21 cellular contexts compared by ENCODE assay signal in genomic region chr4:85774000-85774399, GRCh38.
A peak's percentile ranks its signal among the peaks of the same experiment; 100 is the strongest.
DNase-seq lines count a peak whose midpoint lies in the region; ATAC-seq and TF ChIP-seq lines count a peak whose summit lies in the region.
"Had no signal": no experiment of that assay in that cellular context is flagged by ENCODE, and none has a peak within 500 bp of the region (broad histone marks: within the 10 kb centered on the region; RNA-seq: fewer than 3 reads in every experiment).

No MANE protein-coding gene starts in this region.

- no peak overlapping the region for H3K18ac ChIP-seq in IMR-90 (ENCODE audit: low read depth, low read length)

- no peak overlapping the region for H2AFZ ChIP-seq in IMR-90 (replicated peaks; ENCODE audit: low read length, poor library complexity)

- H3K36me3 ChIP-seq in IMR-90 (ENCODE audit: control insufficient read depth, insufficient read depth, low read length): no peaks in the 10 kb centered on the region
- H3K36me3 ChIP-seq in endodermal cell (ENCODE audit: control insufficient read depth, insufficient read depth, low read length): peaks cover 4% of the 10 kb centered on the region
- no peaks in the 10 kb centered on the region for H3K36me3 ChIP-seq in mesodermal cell (ENCODE audit: control insufficient read depth, insufficient read depth, low read length)
- no peaks in the 10 kb centered on the region for H3K36me3 ChIP-seq in Peyer's patch
- H3K36me3 ChIP-seq: ovary, stomach, tibial nerve had no signal

- H3K4me2 ChIP-seq in IMR-90 (ENCODE audit: low read depth, low read length): no peak overlapping the region

- H2BK120ac ChIP-seq in IMR-90 (ENCODE audit: low read depth, low read length): peak overlapping the region; percentile 29; the same call in 1 of the 2 replicates

- no peak overlapping the region for H4K8ac ChIP-seq in IMR-90 (ENCODE audit: low read depth in 2 of 2, low read length in 2 of 2)

- 0 out of 2 replicates have a peak overlapping the region, but pooled peaks have one; percentile 48 for H3K14ac ChIP-seq in IMR-90 (replicated peaks; ENCODE audit: low read depth, low read length)

- H2BK20ac ChIP-seq in IMR-90 (ENCODE audit: low read depth, low read length): no peak overlapping the region; the same call in 1 of the 2 replicates

- POLR2A ChIA-PET in IMR-90 (lab: Charles Lee; ENCODE audit: unreplicated experiment): no interaction called here

- no peaks in the 10 kb centered on the region for H3K9me3 ChIP-seq in IMR-90 (ENCODE audit: control insufficient read depth, insufficient read depth, low read length)
- H3K9me3 ChIP-seq in endodermal cell (ENCODE audit: control insufficient read depth, low read length): peaks cover 15% of the 10 kb centered on the region
- H3K9me3 ChIP-seq in mesodermal cell (ENCODE audit: control insufficient read depth, low read length): no peaks in the 10 kb centered on the region
- H3K9me3 ChIP-seq in Peyer's patch: no peaks in the 10 kb centered on the region
- H3K9me3 ChIP-seq: ovary, stomach, tibial nerve had no signal

- peaks cover 15% of the 10 kb centered on the region for H3K9me3 Mint-ChIP-seq in endodermal cell
- H3K9me3 Mint-ChIP-seq: CD8-positive, alpha-beta T cell had no signal

- H3K27ac ChIP-seq in IMR-90 (ENCODE audit: insufficient read depth, low read length) (no peak overlapping the region), endodermal cell (ENCODE audit: low read depth, low read length) (peak overlapping the region; percentile 50), mesodermal cell (ENCODE audit: low read depth, low read length, severe bottlenecking) (peak overlapping the region; percentile 0), Peyer's patch (no peak overlapping the region)
- H3K27ac ChIP-seq: ovary, tibial nerve had no signal

- H2BK15ac ChIP-seq in IMR-90 (ENCODE audit: low read depth, low read length): 0 out of 3 replicates have a peak overlapping the region, but pooled peaks have one; percentile 49

- no peak overlapping the region for H2AK9ac ChIP-seq in IMR-90 (replicated peaks; ENCODE audit: low read depth, low read length, poor library complexity)

- peaks cover 3% of the 10 kb centered on the region; the same call in 1 of the 2 replicates for H3K9me1 ChIP-seq in IMR-90 (ENCODE audit: insufficient read depth, low read length)

- H3K4ac ChIP-seq in IMR-90 (ENCODE audit: low read depth, low read length): peak overlapping the region; percentile 30

- H3K4me3 Mint-ChIP-seq in endodermal cell: no peak overlapping the region
- H3K4me3 Mint-ChIP-seq: activated CD8-positive, alpha-beta T cell treated with anti-CD3 and anti-CD28 coated beads, Interleukin-2, amount 10 ng/mL, durations not matched to agents 7 days and 5 days; CD8-positive, alpha-beta T cell had no signal

- H3K4me3 ChIP-seq in IMR-90 (ENCODE audit: insufficient read depth, low read depth, low read length) (no peak overlapping the region), endodermal cell (ENCODE audit: low read length) (peak overlapping the region; percentile 37), mesodermal cell (ENCODE audit: extremely low read depth, insufficient read depth, low read length, poor library complexity, severe bottlenecking) (no peak overlapping the region), Peyer's patch (no peak overlapping the region)
- H3K4me3 ChIP-seq: ovary, stomach, tibial nerve had no signal

- H3K4me1 Mint-ChIP-seq in endodermal cell: peaks cover 45% of the 10 kb centered on the region

- no CpG with 5 or more reads among the region's 1 CpG for WGBS in IMR-90 (ENCODE audit: extremely low coverage in 2 of 2, insufficient read length in 1 of 2), 2 experiments
- WGBS in endodermal cell (ENCODE audit: insufficient coverage in 1 of 2, insufficient read length in 1 of 2), 2 experiments: 29% methylated on average over 1 of the region's 1 CpG; no CpG with 5 or more reads in 1 of the 2 experiments
- WGBS in mesodermal cell (ENCODE audit: insufficient coverage in 2 of 2), 2 experiments: 71% methylated on average over 1 of the region's 1 CpG; no CpG with 5 or more reads in 1 of the 2 experiments

- H3K23ac ChIP-seq in IMR-90 (ENCODE audit: low read depth, low read length): 0 out of 2 replicates have a peak overlapping the region, but pooled peaks have one; percentile 49

- H2AK5ac ChIP-seq in IMR-90 (ENCODE audit: low read depth, low read length): peak overlapping the region; percentile 58; the same call in 1 of the 2 replicates

- H4K20me1 ChIP-seq in IMR-90 (ENCODE audit: insufficient read depth, low read length): no peaks in the 10 kb centered on the region

- H2BK5ac ChIP-seq in IMR-90 (ENCODE audit: low read depth, low read length, poor library complexity, severe bottlenecking): no peak overlapping the region

- H3K27me3 ChIP-seq in IMR-90 (ENCODE audit: control insufficient read depth, insufficient read depth, low read length) (no peaks in the 10 kb centered on the region), endodermal cell (ENCODE audit: control insufficient read depth, insufficient read depth, low read length, poor library complexity, severe bottlenecking) (no peaks in the 10 kb centered on the region), Peyer's patch (no peaks in the 10 kb centered on the region)
- H3K27me3 ChIP-seq: ovary, stomach, tibial nerve had no signal

- peaks cover 9% of the 10 kb centered on the region for H3K36me3 Mint-ChIP-seq in endodermal cell (ENCODE audit: low read depth)
- H3K36me3 Mint-ChIP-seq: CD8-positive, alpha-beta T cell had no signal

- no TSS peak for BruUV-seq in IMR-90 (replicated peaks; lab: Mats Ljungman, UMichigan)

- no peak overlapping the region for H4K91ac ChIP-seq in IMR-90 (ENCODE audit: insufficient read depth, low read depth, low read length)

- H3K27me3 Mint-ChIP-seq in endodermal cell (ENCODE audit: insufficient read depth): no peaks in the 10 kb centered on the region

- DNase-seq in G401 (ENCODE audit: low spot score): peak; percentile 21
- no peak for DNase-seq in IMR-90
- DNase-seq in endodermal cell: peak; percentile 70
- no peak for DNase-seq in Peyer's patch
- no peak for DNase-seq in OCI-M2 (lab: John Stamatoyannopoulos, UW; ENCODE audit: unreplicated experiment)
- DNase-seq: activated CD8-positive, alpha-beta T cell treated with anti-CD3 and anti-CD28 coated beads, Interleukin-2, amount 10 ng/mL, durations not matched to agents 7 days and 5 days; activated naive CD4-positive, alpha-beta T cell treated with Interleukin-2 at 50 U/mL for 16 hours; activated T-cell treated with anti-CD3 and anti-CD28 coated beads, Interleukin-2, amount 50 U/mL, for 1 hour; amniotic stem cell; CD8-positive, alpha-beta T cell; kidney; NCI-H1092; NCI-H2107; NCI-H524 treated with DMSO at 0.1 percent for 48 hours; ovary; stomach had no signal

- H3K27ac Mint-ChIP-seq in endodermal cell: peak overlapping the region; percentile 72
- H3K27ac Mint-ChIP-seq: activated CD8-positive, alpha-beta T cell treated with anti-CD3 and anti-CD28 coated beads, Interleukin-2, amount 10 ng/mL, durations not matched to agents 7 days and 5 days; CD8-positive, alpha-beta T cell had no signal

- dilution Hi-C loops in IMR-90 (cut with HindIII; ENCODE audit: low sequenced_read_pairs, unreplicated experiment): no loop called here

- H4K5ac ChIP-seq in IMR-90 (ENCODE audit: low read depth, low read length): no peak overlapping the region

- H3K9ac ChIP-seq in IMR-90 (ENCODE audit: low read depth, low read length): no peak overlapping the region
- peak overlapping the region; percentile 63 for H3K9ac ChIP-seq in endodermal cell (ENCODE audit: extremely low read depth, low read length, poor library complexity, severe bottlenecking)

- H3K56ac ChIP-seq in IMR-90 (ENCODE audit: extremely low read depth, insufficient read depth, low read length): no peak overlapping the region

- no peak for TF ChIP-seq RAD21 in IMR-90 (IDR thresholded peaks at IDR 0.05; ENCODE audit: low read length)

- no peak for TF ChIP-seq CTCF in IMR-90 (conservative IDR thresholded peaks at IDR 0.05; ENCODE audit: low read depth, low read length)
- TF ChIP-seq CTCF in endodermal cell (conservative IDR thresholded peaks at IDR 0.05): no peak
- TF ChIP-seq CTCF in Peyer's patch (IDR thresholded peaks at IDR 0.05): no peak

- TF ChIP-seq POLR2A in IMR-90 (IDR thresholded peaks at IDR 0.05; ENCODE audit: low read depth, low read length): no peak
- no peak for TF ChIP-seq POLR2A in Peyer's patch (IDR thresholded peaks at IDR 0.05)

- H3K4me1 ChIP-seq in IMR-90 (ENCODE audit: control insufficient read depth, insufficient read depth, low read length): peaks cover 7% of the 10 kb centered on the region; the same call in 1 of the 2 replicates
- peaks cover 12% of the 10 kb centered on the region for H3K4me1 ChIP-seq in endodermal cell (ENCODE audit: control insufficient read depth, insufficient read depth, low read length)
- H3K4me1 ChIP-seq in mesodermal cell (ENCODE audit: control insufficient read depth, insufficient read depth, low read length, poor library complexity, severe bottlenecking): peaks cover 4% of the 10 kb centered on the region
- H3K4me1 ChIP-seq in Peyer's patch: no peaks in the 10 kb centered on the region

- intact Hi-C loops in IMR-90 (cut with micrococcal nuclease): no loop called here

- H3K79me1 ChIP-seq in IMR-90 (ENCODE audit: low read depth in 1 of 2, low read length in 2 of 2): peaks cover 0 to 6% of the 10 kb centered on the region in 2 experiments; a peak in 1 of 4 replicates

- in situ Hi-C loops in G401 (cut with HindIII; ENCODE audit: low sequenced_read_pairs): no loop called here
- in situ Hi-C loops in IMR-90 (cut with MboI; ENCODE audit: low sequenced_read_pairs): no loop called here

- CTCF ChIA-PET in IMR-90 (lab: Yijun Ruan, JAX): no interaction called here

- ATAC-seq in IMR-90 (ENCODE audit: low read depth): no peak
- no peak for ATAC-seq in GM18502 (IDR thresholded peaks at IDR 0.05; ENCODE audit: poor library complexity, unreplicated experiment)
- ATAC-seq: activated CD4-positive, CD25-positive, alpha-beta regulatory T cell treated with anti-CD3 and anti-CD28 coated beads, Interleukin-2, amount 50 U/mL, for 24 hours; activated CD8-positive, alpha-beta T cell treated with anti-CD3 and anti-CD28 coated beads, Interleukin-2, amount 10 ng/mL, durations not matched to agents 7 days and 5 days; CD8-positive, alpha-beta T cell; sciatic nerve had no signal

TF ChIP-seq in IMR-90, 13 proteins besides CTCF, POLR2A, EP300 and RAD21 (continues in another document):
- TF ChIP-seq FOS (IDR thresholded peaks at IDR 0.05; ENCODE audit: low read depth, low read length): no peak
- TF ChIP-seq, protein P1, sequence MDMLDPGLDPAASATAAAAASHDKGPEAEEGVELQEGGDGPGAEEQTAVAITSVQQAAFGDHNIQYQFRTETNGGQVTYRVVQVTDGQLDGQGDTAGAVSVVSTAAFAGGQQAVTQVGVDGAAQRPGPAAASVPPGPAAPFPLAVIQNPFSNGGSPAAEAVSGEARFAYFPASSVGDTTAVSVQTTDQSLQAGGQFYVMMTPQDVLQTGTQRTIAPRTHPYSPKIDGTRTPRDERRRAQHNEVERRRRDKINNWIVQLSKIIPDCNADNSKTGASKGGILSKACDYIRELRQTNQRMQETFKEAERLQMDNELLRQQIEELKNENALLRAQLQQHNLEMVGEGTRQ (IDR thresholded peaks at IDR 0.05; ENCODE audit: low read depth, low read length): no peak

Comparison
In these comparisons a context has a peak if more than half of its experiments do, and no peak if none do; other contexts are left out.
1. DNase-seq: peak in G401 (single experiment) and endodermal cell (single experiment); none in IMR-90 (single experiment), Peyer's patch (0 of 3) and OCI-M2 (single experiment).
2. H3K27ac ChIP-seq: peak in endodermal cell (single experiment) and mesodermal cell (single experiment); none in IMR-90 (single experiment) and Peyer's patch (0 of 4).